8 cellular contexts compared by ENCODE assay signal in the genomic region with DNA sequence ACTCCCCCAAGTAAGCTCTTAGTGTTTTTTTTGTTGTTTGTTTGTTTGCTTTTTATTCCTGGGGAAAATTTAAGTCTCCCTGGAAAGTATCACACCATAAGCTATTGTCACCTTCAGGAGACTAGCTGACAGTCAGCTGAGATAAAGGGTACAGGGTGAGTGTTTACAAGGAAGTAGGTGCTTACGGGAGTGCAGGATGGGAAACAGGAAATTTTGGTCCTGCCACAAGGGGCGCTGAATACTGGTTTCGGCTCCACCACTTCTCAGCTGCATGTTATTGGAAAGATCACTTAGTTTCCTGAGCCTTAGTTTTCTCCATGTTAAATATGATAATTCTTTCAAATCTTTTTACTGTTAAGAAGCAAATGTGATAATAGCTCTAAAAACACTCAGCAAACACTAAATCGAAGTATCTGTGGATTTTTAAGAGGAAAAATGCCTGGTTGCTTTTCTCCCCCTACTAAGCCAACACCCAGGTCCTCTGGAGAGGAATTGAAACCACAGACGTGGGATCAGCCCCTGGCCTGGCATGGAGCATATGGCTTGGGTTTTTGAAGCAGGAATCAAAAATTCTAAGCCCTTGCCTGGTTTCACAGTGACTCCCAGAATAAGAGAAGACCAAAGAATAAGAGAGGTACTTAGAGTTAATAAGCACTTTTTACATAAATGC.
DNase-seq lines count a peak whose midpoint lies in the region; ATAC-seq and TF ChIP-seq lines count a peak whose summit lies in the region.

No MANE protein-coding gene starts in this region.

- no peaks in the 10 kb centered on the region for H3K79me2 ChIP-seq in H9 (ENCODE audit: insufficient read depth, low read length)

- no peak overlapping the region for H3K9ac ChIP-seq in H9 (ENCODE audit: extremely low read depth, insufficient read length, low read length)

- no peak overlapping the region for H2BK15ac ChIP-seq in H9 (ENCODE audit: low read depth, low read length)

- H4K20me1 ChIP-seq in H9 (ENCODE audit: control insufficient read depth, insufficient read depth, insufficient read length): no peaks in the 10 kb centered on the region

- H3K9me3 ChIP-seq in H9 (ENCODE audit: control insufficient read depth, low read depth, low read length): no peaks in the 10 kb centered on the region

- no peak overlapping the region for H4K5ac ChIP-seq in H9 (ENCODE audit: insufficient read length, low read depth, low read length)

- H2AFZ ChIP-seq in H9 (ENCODE audit: low read length): peak overlapping the region; percentile 45

- no peak overlapping the region for H2AK5ac ChIP-seq in H9 (ENCODE audit: insufficient read length, low read length)

- DNase-seq in DMS153 treated with DMSO at 0.1 percent for 48 hours (lab: John Stamatoyannopoulos, UW; ENCODE audit: unreplicated experiment): peak; percentile 39
- peak; percentile 76 for DNase-seq in H9
- peak; percentile 28 for DNase-seq in NCI-H524 treated with DMSO at 0.1 percent for 48 hours (lab: John Stamatoyannopoulos, UW)
- peak; percentile 52 for DNase-seq in activated naive CD4-positive, alpha-beta T cell treated with anti-CD3 and anti-CD28 coated beads, Interleukin-2, amount 10 ng/mL, durations not matched to agents 7 days and 5 days
- DNase-seq in left cardiac atrium: peak; percentile 50
- peak; percentile 6 for DNase-seq in smooth muscle cell of the brain vasculature (ENCODE audit: low read depth, low spot score)
- no peak for DNase-seq in immature natural killer cell

- no peak overlapping the region for H3K14ac ChIP-seq in H9 (ENCODE audit: insufficient read depth, low read length)

- no peak overlapping the region for H4K91ac ChIP-seq in H9 (ENCODE audit: insufficient read length, low read depth, low read length)

- H3K23me2 ChIP-seq in H9 (ENCODE audit: insufficient read length, low read depth, low read length, poor library complexity, severe bottlenecking): no peaks in the 10 kb centered on the region

- no peak overlapping the region for H3K4ac ChIP-seq in H9 (ENCODE audit: low read depth, low read length)

- no peaks in the 10 kb centered on the region for H3K27me3 Mint-ChIP-seq in H9 (ENCODE audit: low read depth)
- peaks cover 4% of the 10 kb centered on the region for H3K27me3 Mint-ChIP-seq in activated naive CD4-positive, alpha-beta T cell treated with anti-CD3 and anti-CD28 coated beads, Interleukin-2, amount 10 ng/mL, durations not matched to agents 7 days and 5 days
- H3K27me3 Mint-ChIP-seq in immature natural killer cell (ENCODE audit: low read depth in 3 of 3): peaks cover 0 to 8% (median 4%) of the 10 kb centered on the region in 3 donors

- no peaks in the 10 kb centered on the region for H3K36me3 Mint-ChIP-seq in H9 (ENCODE audit: insufficient read depth in 1 of 3, low read depth in 3 of 3)
- H3K36me3 Mint-ChIP-seq in activated naive CD4-positive, alpha-beta T cell treated with anti-CD3 and anti-CD28 coated beads, Interleukin-2, amount 10 ng/mL, durations not matched to agents 7 days and 5 days: no peaks in the 10 kb centered on the region
- H3K36me3 Mint-ChIP-seq in immature natural killer cell: no peaks in the 10 kb centered on the region

- no peak overlapping the region for H3T11ph ChIP-seq in H9 (ENCODE audit: low read length)

- H3K27ac Mint-ChIP-seq in H9 (no peak overlapping the region), immature natural killer cell (no peak overlapping the region)
- H3K27ac Mint-ChIP-seq in activated naive CD4-positive, alpha-beta T cell treated with anti-CD3 and anti-CD28 coated beads, Interleukin-2, amount 10 ng/mL, durations not matched to agents 7 days and 5 days: no peak overlapping the region

- H3K4me3 Mint-ChIP-seq in H9: no peak overlapping the region
- no peak overlapping the region for H3K4me3 Mint-ChIP-seq in activated naive CD4-positive, alpha-beta T cell treated with anti-CD3 and anti-CD28 coated beads, Interleukin-2, amount 10 ng/mL, durations not matched to agents 7 days and 5 days
- H3K4me3 Mint-ChIP-seq in immature natural killer cell: no peak overlapping the region

- intact Hi-C loops in left cardiac atrium (cut with DNase I): no loop called here

- H3K23ac ChIP-seq in H9 (ENCODE audit: insufficient read length, low read depth, low read length): no peak overlapping the region

- H3K79me1 ChIP-seq in H9 (ENCODE audit: insufficient read depth, low read depth, low read length, poor library complexity, severe bottlenecking): no peaks in the 10 kb centered on the region

- H3K4me1 ChIP-seq in H9 (ENCODE audit: insufficient read depth, low read length): peaks cover 2% of the 10 kb centered on the region; the same call in 1 of the 2 replicates

- no peaks in the 10 kb centered on the region for H3K9me3 Mint-ChIP-seq in H9
- H3K9me3 Mint-ChIP-seq in activated naive CD4-positive, alpha-beta T cell treated with anti-CD3 and anti-CD28 coated beads, Interleukin-2, amount 10 ng/mL, durations not matched to agents 7 days and 5 days: no peaks in the 10 kb centered on the region
- no peaks in the 10 kb centered on the region for H3K9me3 Mint-ChIP-seq in immature natural killer cell

- no CpG with 5 or more reads among the region's 5 CpGs for WGBS in H9 (ENCODE audit: extremely low coverage, insufficient read length, low lambda C conversion rate)

- H3K27me3 ChIP-seq in H9 (ENCODE audit: insufficient read depth, low read length): no peaks in the 10 kb centered on the region

- no peak overlapping the region for H4K8ac ChIP-seq in H9 (replicated peaks; ENCODE audit: insufficient read length, low read depth, low read length)

- no peak overlapping the region for H2BK12ac ChIP-seq in H9 (ENCODE audit: insufficient read length, low read depth, low read length)

- H2BK20ac ChIP-seq in H9 (ENCODE audit: low read depth, low read length, poor library complexity, severe bottlenecking): no peak overlapping the region

- ATAC-seq in left cardiac atrium: peak in 1 of 2 donors; percentile 79
- no peak for ATAC-seq in activated CD4-positive, CD25-positive, alpha-beta regulatory T cell treated with anti-CD3 and anti-CD28 coated beads, Interleukin-2, amount 50 U/mL, for 24 hours

- no peak overlapping the region for H2BK5ac ChIP-seq in H9 (ENCODE audit: insufficient read length, low read length)

- CTCF ChIA-PET in activated naive CD4-positive, alpha-beta T cell treated with anti-CD3 and anti-CD28 coated beads, Interleukin-2, amount 10 ng/mL, durations not matched to agents 7 days and 5 days (lab: Charles Lee): interaction anchor here (0.9 to 1.4 kb wide), 5 partner anchors 10 to 155 kb away, joined by 3 to 8 read pairs (median 6); no protein-coding TSS in a partner anchor

- peak; percentile 87 for TF ChIP-seq CTCF in H9 (conservative IDR thresholded peaks at IDR 0.05)

- H3K4me1 Mint-ChIP-seq in H9: peaks cover 12 to 13% of the 10 kb centered on the region in 2 experiments
- no peaks in the 10 kb centered on the region for H3K4me1 Mint-ChIP-seq in activated naive CD4-positive, alpha-beta T cell treated with anti-CD3 and anti-CD28 coated beads, Interleukin-2, amount 10 ng/mL, durations not matched to agents 7 days and 5 days
- no peaks in the 10 kb centered on the region for H3K4me1 Mint-ChIP-seq in immature natural killer cell

- H3K4me2 ChIP-seq in H9 (ENCODE audit: insufficient read depth, insufficient read length, low read length): no peak overlapping the region

- no peak overlapping the region for H3K27ac ChIP-seq in H9 (ENCODE audit: insufficient read length, low read depth, low read length)

- no peak overlapping the region for H3K18ac ChIP-seq in H9 (ENCODE audit: insufficient read length, low read depth, low read length)

- H3K56ac ChIP-seq in H9 (ENCODE audit: insufficient read length, low read depth, low read length): no peak overlapping the region

- H2BK120ac ChIP-seq in H9 (ENCODE audit: low read depth, low read length, poor library complexity, severe bottlenecking): no peak overlapping the region

Comparison
In these comparisons a context has a peak if more than half of its experiments do, and no peak if none do; other contexts are left out.
1. DNase-seq: peak in DMS153 treated with DMSO at 0.1 percent for 48 hours (single experiment), H9 (single experiment), NCI-H524 treated with DMSO at 0.1 percent for 48 hours (single experiment), activated naive CD4-positive, alpha-beta T cell treated with anti-CD3 and anti-CD28 coated beads, Interleukin-2, amount 10 ng/mL, durations not matched to agents 7 days and 5 days (single experiment), left cardiac atrium (single experiment) and smooth muscle cell of the brain vasculature (single experiment); none in immature natural killer cell (0 of 3).